In genomic region chr14:75283884-75284563, GRCh38 we compare ENCODE assay signal across 8 cellular contexts. TPM values are rescaled to one million over a fixed set of nuclear protein-coding genes. Genes with fewer than 3 reads are reported as not detected.
DNase-seq lines count a peak whose midpoint lies in the region; ATAC-seq, FAIRE-seq and TF ChIP-seq lines count a peak whose summit lies in the region.

No MANE protein-coding gene starts in this region.

- CTCF ChIA-PET in GM12878 (lab: Yijun Ruan, JAX) = interaction anchor here (0.5 to 1.0 kb wide), 3 partner anchors 11 to 146 kb away, joined by 3 read pairs; no protein-coding TSS in a partner anchor

- no peaks in the 10 kb centered on the region for H3K79me2 ChIP-seq in GM12878 (ENCODE audit: control insufficient read depth, insufficient read depth, low read length)

- ATAC-seq in right cardiac atrium = peak in 1 of 2 donors; percentile 34
- no peak for ATAC-seq in GM12878
- peak in 3 of 4 donors; percentile 11 to 47 (median 24) for ATAC-seq in right lobe of liver

- no peak for TF ChIP-seq POLR2A in GM12878 (IDR thresholded peaks at IDR 0.05; ENCODE audit: low read depth, low read length)
- no peak for TF ChIP-seq POLR2A in right lobe of liver (IDR thresholded peaks at IDR 0.05)
- TF ChIP-seq POLR2A in GM12891 (IDR thresholded peaks at IDR 0.05; ENCODE audit: low read depth, low read length) = no peak

- SMC1A ChIA-PET in GM12878 (lab: Charles Lee; ENCODE audit: uncharacterized antibody, unreplicated experiment) = interaction anchor here (0.6 to 1.5 kb wide), 3 partner anchors 10 to 333 kb away, joined by 3 read pairs; no protein-coding TSS in a partner anchor

- in situ Hi-C loops in GM12878 (cut with MboI) = no loop called here

- POLR2A ChIA-PET in GM12878 (lab: Charles Lee) = interaction anchor here (0.6 to 1.4 kb wide), 3 partner anchors 10 to 117 kb away, joined by 3 to 6 read pairs (median 4); no protein-coding TSS in a partner anchor

- WGBS in right cardiac atrium = 71% methylated on average over 5 of the region's 5 CpGs
- 49% methylated on average over 4 of the region's 5 CpGs for WGBS in GM12878 (ENCODE audit: insufficient coverage, insufficient replicate concordance, low lambda C conversion rate, missing lambda C conversion rate)
- WGBS in right lobe of liver (ENCODE audit: insufficient coverage, low coverage, low lambda C conversion rate, missing lambda C conversion rate) = 69% methylated on average over 5 of the region's 5 CpGs

- H3K27me3 ChIP-seq in right cardiac atrium (ENCODE audit: control insufficient read depth, insufficient read depth) (no peaks in the 10 kb centered on the region), GM12878 (replicated peaks in 1 of 2; ENCODE audit: control insufficient read depth in 2 of 2, insufficient read depth in 2 of 2, low read length in 1 of 2) (peaks cover 13 to 15% of the 10 kb centered on the region in 2 experiments), right lobe of liver (no peaks in the 10 kb centered on the region)

- H3K4me3 ChIP-seq in right cardiac atrium (ENCODE audit: low read length) (no peak overlapping the region), GM12878 (no peak overlapping the region), right lobe of liver (no peak overlapping the region)

- H3K4me2 ChIP-seq in GM12878 (ENCODE audit: control insufficient read depth, insufficient read depth) = no peak overlapping the region

- RAD21 ChIA-PET in GM12878 (lab: Charles Lee; ENCODE audit: unreplicated experiment) = interaction anchor here (1.6 kb wide), 1 partner anchor 18 kb away, joined by 4 read pairs; no protein-coding TSS in a partner anchor

- DNase-seq in right cardiac atrium (peak in 2 of 3 donors; percentile 30 to 51), cardiac septum (ENCODE audit: low spot score) (no peak), GM12878 (ENCODE audit: low read depth, low spot score) (no peak), right lobe of liver (no peak), GM12891 (ENCODE audit: insufficient read length, low spot score) (no peak), nucleus accumbens (lab: John Stamatoyannopoulos, UW) (no peak), GM19238 (ENCODE audit: insufficient read length, low spot score) (no peak)
- DNase-seq in stimulated activated CD4-positive, alpha-beta T cell treated with anti-CD3 and anti-CD28 coated beads, Interleukin-2, amount 100 ng/mL, for 24 hours = no peak

- no peak for FAIRE-seq in GM12878 (lab: Jason Lieb, UNC)
- no peak for FAIRE-seq in GM12891 (lab: Jason Lieb, UNC)

- H3K27ac ChIP-seq in right cardiac atrium (ENCODE audit: low read length) (no peak overlapping the region), GM12878 (ENCODE audit: control insufficient read depth, insufficient read depth) (no peak overlapping the region), right lobe of liver (peak overlapping the region in 2 of 3 donors; percentile 6 to 64)

- TF ChIP-seq EP300 in GM12878 (IDR thresholded peaks at IDR 0.05; ENCODE audit: borderline replicate concordance in 1 of 2, control insufficient read depth in 1 of 2, low read depth in 2 of 2, low read length in 2 of 2) = no peak

- H4K20me1 ChIP-seq in GM12878 (ENCODE audit: control insufficient read depth, insufficient read depth) = no peaks in the 10 kb centered on the region

- peaks cover 7% of the 10 kb centered on the region for H3K4me1 ChIP-seq in right cardiac atrium (ENCODE audit: control insufficient read depth, insufficient read depth, low read length)
- H3K4me1 ChIP-seq in GM12878 (ENCODE audit: control insufficient read depth, insufficient read depth, low read length) = peaks cover 7% of the 10 kb centered on the region
- peaks cover 0 to 19% (median 7%) of the 10 kb centered on the region in 4 donors for H3K4me1 ChIP-seq in right lobe of liver

- intact Hi-C loops in right cardiac atrium (cut with DNase I) = no loop called here
- intact Hi-C loops in cardiac septum (cut with DNase I) = no loop called here
- intact Hi-C loops in GM12878 (cut with micrococcal nuclease; ENCODE audit: unreplicated experiment) = no loop called here
- intact Hi-C loops in right lobe of liver (cut with DNase I) = no loop called here

- 0 out of 2 replicates have a peak, but pooled peaks have one; percentile 11 for TF ChIP-seq RAD21 in GM12878 (IDR thresholded peaks at IDR 0.05; ENCODE audit: insufficient read depth, low read depth, low read length)

- TF ChIP-seq CTCF in GM12878 (IDR thresholded peaks at IDR 0.05 in 2 of 3, conservative IDR thresholded peaks at IDR 0.05 in 1 of 3; ENCODE audit: control insufficient read depth in 2 of 3, extremely low read depth in 1 of 3, insufficient read depth in 1 of 3, low read depth in 3 of 3, low read length in 3 of 3) (no peak; a peak in 1 of 6 replicates), right lobe of liver (IDR thresholded peaks at IDR 0.05) (no peak)

- no peak overlapping the region for H3K9ac ChIP-seq in GM12878 (ENCODE audit: control insufficient read depth, insufficient read depth, low read length)

- H3K36me3 ChIP-seq in GM12878 (ENCODE audit: control insufficient read depth in 2 of 2, insufficient read depth in 2 of 2, low read length in 1 of 2) = no peaks in the 10 kb centered on the region
- peaks cover 0 to 14% (median 7%) of the 10 kb centered on the region in 4 donors for H3K36me3 ChIP-seq in right lobe of liver

- H3K9me3 ChIP-seq in right cardiac atrium (ENCODE audit: control insufficient read depth, low read length) = no peaks in the 10 kb centered on the region
- no peaks in the 10 kb centered on the region for H3K9me3 ChIP-seq in GM12878 (replicated peaks; ENCODE audit: control insufficient read depth, insufficient read depth, low read length)
- no peaks in the 10 kb centered on the region for H3K9me3 ChIP-seq in right lobe of liver

- no TSS peak for BruUV-seq in GM12878 (replicated peaks; lab: Mats Ljungman, UMichigan)

- no peak overlapping the region for H2AFZ ChIP-seq in GM12878 (ENCODE audit: control insufficient read depth, low read depth, low read length)

TF ChIP-seq in GM12878, 131 proteins besides CTCF, POLR2A, EP300 and RAD21 (continues in another document):
- no peak for TF ChIP-seq ZZZ3 (IDR thresholded peaks at IDR 0.05; ENCODE audit: control insufficient read depth, insufficient read length, low read depth)
- TF ChIP-seq ATF7 (IDR thresholded peaks at IDR 0.05; ENCODE audit: low read depth) = no peak
- no peak for TF ChIP-seq SMAD1 (IDR thresholded peaks at IDR 0.05; ENCODE audit: low read depth, partially characterized antibody)
- TF ChIP-seq RBBP5 (conservative IDR thresholded peaks at IDR 0.05) = no peak
- TF ChIP-seq POLR2AphosphoS5 (IDR thresholded peaks at IDR 0.05; ENCODE audit: low read length) = no peak
- TF ChIP-seq SIN3A (IDR thresholded peaks at IDR 0.05; ENCODE audit: low read depth, low read length) = no peak
- no peak for TF ChIP-seq MYC (IDR thresholded peaks at IDR 0.05; ENCODE audit: insufficient read depth, insufficient read length, insufficient replicate concordance, low read length, severe bottlenecking)
- TF ChIP-seq CHD2 (IDR thresholded peaks at IDR 0.05; ENCODE audit: borderline replicate concordance, low read depth, low read length) = no peak
- no peak for TF ChIP-seq CHD1 (IDR thresholded peaks at IDR 0.05; ENCODE audit: low read depth, low read length)
- no peak for TF ChIP-seq ZNF274 (IDR thresholded peaks at IDR 0.05; ENCODE audit: insufficient read depth, insufficient read length)

TF ChIP-seq in GM12891, 5 proteins besides CTCF, POLR2A, EP300 and RAD21:
- no peak for TF ChIP-seq POLR2AphosphoS5 (IDR thresholded peaks at IDR 0.05; ENCODE audit: low read depth, low read length)
- no peak for TF ChIP-seq POU2F2 (IDR thresholded peaks at IDR 0.05; ENCODE audit: low read depth, low read length)
- TF ChIP-seq SPI1 (IDR thresholded peaks at IDR 0.05; ENCODE audit: low read depth, low read length) = no peak

RNA-seq across cellular contexts. Expression of gene FOS, which starts 5.4 kb away (rescaled TPM):
- total RNA-seq in right cardiac atrium (100 to 1,000 TPM in 1 of 4 donors, 10 to 100 TPM in 3; 15.7 to 244 (median 46.3) TPM), cardiac septum (25.8 TPM), GM12878 (2014; rRNA removed) (0.05 and 0.40 TPM in 2 replicates), GM12878 (2014; rRNA removed; fragmentation: Illumina TruSeq; extraction: Trizol) (0.09 and 0.13 TPM in 2 replicates), GM12878 (2021) (0.43 and 0.64 TPM in 2 replicates), right lobe of liver (100 to 1,000 TPM in 1 of 6 experiments, 10 to 100 TPM in 4, 1 to 10 TPM in 1; 9.9 to 151 (median 49.5) TPM)
- polyA plus RNA-seq in right cardiac atrium (144 TPM), GM12878 (2011; rRNA removed) (0.95 TPM in 2 replicates), GM12878 (2014; fragmentation: Illumina TruSeq; extraction: Trizol) (0.10 TPM in 1 of 2 replicates, not detected in the other), GM12878 (2014; fragmentation: Nextera tagmentation; extraction: Ambion mirVana) (under 1 TPM; 0.02 to 0.13 TPM), GM12878 (2014; rRNA removed) (0.10 and 0.36 TPM in 2 replicates), GM12878 (2016; fragmentation: Nextera tagmentation; extraction: Ambion mirVana) (under 1 TPM; 0.67 to 0.75 TPM)
- total RNA-seq in GM12878 (2013; cell fraction: nucleolus; rRNA removed) = 5.1 and 5.7 TPM in 2 replicates
- polyA plus RNA-seq in GM12878 (2011; ENCODE audit: low read depth) = 0.64 TPM
- 1.1 and 1.4 TPM in 2 replicates for polyA plus RNA-seq in GM12878 (2011; cell fraction: cytosol; rRNA removed)
- polyA plus RNA-seq in GM12878 (2011; cell fraction: nucleus; rRNA removed) = 7.4 and 8.9 TPM in 2 replicates
- polyA plus RNA-seq in GM12878 (2012) = 0.54 and 1.5 TPM in 2 replicates
- 1.6 and 4.9 TPM in 2 replicates for polyA minus RNA-seq in GM12878 (2011; rRNA and poly(A)+ RNA removed)
- 3.4 and 4.5 TPM in 2 replicates for polyA minus RNA-seq in GM12878 (2011; cell fraction: cytosol; rRNA and poly(A)+ RNA removed)
- polyA minus RNA-seq in GM12878 (2011; cell fraction: nucleus; rRNA and poly(A)+ RNA removed) = 17.4 and 22.5 TPM in 2 replicates
- 6.8 TPM for polyA plus RNA-seq in GM12891 (2012; ENCODE audit: low read depth, missing spikeins)

Comparison
In these comparisons a context has a peak if more than half of its experiments do, and no peak if none do; other contexts are left out.
1. DNase-seq: peak in right cardiac atrium (2 of 3); none in cardiac septum (single experiment), GM12878 (single experiment), right lobe of liver (0 of 3), stimulated activated CD4-positive, alpha-beta T cell treated with anti-CD3 and anti-CD28 coated beads, Interleukin-2, amount 100 ng/mL, for 24 hours (0 of 2), GM12891 (single experiment), nucleus accumbens (0 of 56) and GM19238 (single experiment).
2. H3K27ac ChIP-seq: peak in right lobe of liver (2 of 3); none in right cardiac atrium (single experiment) and GM12878 (single experiment).